In genomic region chr2:233711312-233712008, GRCh38 we compare ENCODE assay signal across 9 cellular contexts. TPM values are rescaled to one million over a fixed set of nuclear protein-coding genes. Genes with fewer than 3 reads are reported as not detected.
A peak's percentile ranks its signal among the peaks of the same experiment; 100 is the strongest.
DNase-seq lines count a peak whose midpoint lies in the region; ATAC-seq lines count a peak whose summit lies in the region.
"Had no signal": no experiment of that assay in that cellular context is flagged by ENCODE, and none has a peak within 500 bp of the region (broad histone marks: within the 10 kb centered on the region; RNA-seq: fewer than 3 reads in every experiment).

No MANE protein-coding gene starts in this region.

- H3K27me3 Mint-ChIP-seq in activated CD4-positive, alpha-beta memory T cell treated with anti-CD3 and anti-CD28 coated beads for 36 hours: peaks cover 29% of the 10 kb centered on the region

- DNase-seq in DMS114 treated with DMSO at 0.1 percent for 48 hours (lab: John Stamatoyannopoulos, UW; ENCODE audit: unreplicated experiment): peak; percentile 28
- DNase-seq in NCI-H526 (lab: John Stamatoyannopoulos, UW): peak; percentile 36 to 75
- peak; percentile 75 for DNase-seq in activated CD4-positive, alpha-beta memory T cell treated with anti-CD3 and anti-CD28 coated beads for 36 hours
- peak; percentile 84 for DNase-seq in ecto neural progenitor cell (ENCODE audit: low spot score)
- peak; percentile 78 for DNase-seq in medulla oblongata (ENCODE audit: extremely low spot score)
- peak; percentile 37 for DNase-seq in stimulated activated CD8-positive, alpha-beta memory T cell treated with anti-CD3 and anti-CD28 coated beads, Interleukin-15, amount 100 ng/mL, for 24 hours (ENCODE audit: low read depth)

- intact Hi-C loops in activated CD4-positive, alpha-beta memory T cell treated with anti-CD3 and anti-CD28 coated beads for 36 hours (cut with micrococcal nuclease): loop anchor here (10.0 kb wide), 1 partner anchor 307 kb away; no protein-coding TSS in a partner anchor

- POLR2A ChIA-PET in activated CD4-positive, alpha-beta memory T cell treated with anti-CD3 and anti-CD28 coated beads for 36 hours (lab: Charles Lee): no interaction called here

- H3K9me3 Mint-ChIP-seq in activated CD4-positive, alpha-beta memory T cell treated with anti-CD3 and anti-CD28 coated beads for 36 hours: no peaks in the 10 kb centered on the region

- H3K36me3 Mint-ChIP-seq in activated CD4-positive, alpha-beta memory T cell treated with anti-CD3 and anti-CD28 coated beads for 36 hours: no peaks in the 10 kb centered on the region
- H3K36me3 Mint-ChIP-seq: activated naive CD8-positive, alpha-beta T cell had no signal

- H3K27ac Mint-ChIP-seq in activated CD4-positive, alpha-beta memory T cell treated with anti-CD3 and anti-CD28 coated beads for 36 hours: no peak overlapping the region
- H3K27ac Mint-ChIP-seq: activated naive CD8-positive, alpha-beta T cell had no signal

- no peaks in the 10 kb centered on the region for H3K4me1 Mint-ChIP-seq in activated CD4-positive, alpha-beta memory T cell treated with anti-CD3 and anti-CD28 coated beads for 36 hours (ENCODE audit: low read depth)

- H3K4me3 Mint-ChIP-seq in activated CD4-positive, alpha-beta memory T cell treated with anti-CD3 and anti-CD28 coated beads for 36 hours: no peak overlapping the region
- H3K4me3 Mint-ChIP-seq: activated naive CD8-positive, alpha-beta T cell had no signal

- ATAC-seq in HG02642 (IDR thresholded peaks at IDR 0.05; ENCODE audit: poor library complexity, unreplicated experiment): peak; percentile 68
- no peak for ATAC-seq in HG03025 (IDR thresholded peaks at IDR 0.05; ENCODE audit: low FRiP score, unreplicated experiment)

- CTCF ChIA-PET in activated CD4-positive, alpha-beta memory T cell treated with anti-CD3 and anti-CD28 coated beads for 36 hours (lab: Charles Lee): interaction anchor here (0.7 to 2.6 kb wide), 9 partner anchors 8 to 268 kb away, joined by 3 to 6 read pairs (median 3); partner anchors contain the start of gene UGT1A6

RNA-seq across cellular contexts. Expression of gene UGT1A5, which starts 1.2 kb away (rescaled TPM):
- not detected for total RNA-seq in activated CD4-positive, alpha-beta memory T cell treated with anti-CD3 and anti-CD28 coated beads for 36 hours

RNA-seq across cellular contexts. Expression of gene UGT1A4, which starts 7.1 kb away (rescaled TPM):
- total RNA-seq in activated CD4-positive, alpha-beta memory T cell treated with anti-CD3 and anti-CD28 coated beads for 36 hours: not detected

RNA-seq across cellular contexts. Expression of gene UGT1A3, which starts 17.4 kb away (rescaled TPM):
- total RNA-seq in activated CD4-positive, alpha-beta memory T cell treated with anti-CD3 and anti-CD28 coated beads for 36 hours: not detected

RNA-seq across cellular contexts. Expression of gene UGT1A6, which starts 18.8 kb away (rescaled TPM):
- not detected for total RNA-seq in activated CD4-positive, alpha-beta memory T cell treated with anti-CD3 and anti-CD28 coated beads for 36 hours

RNA-seq across cellular contexts. Expression of gene UGT1A7, which starts 29.8 kb away (rescaled TPM):
- not detected for total RNA-seq in activated CD4-positive, alpha-beta memory T cell treated with anti-CD3 and anti-CD28 coated beads for 36 hours

Comparison
In these comparisons a context has a peak if more than half of its experiments do, and no peak if none do; other contexts are left out.
1. DNase-seq: peak in every context shown above with its lines; median percentile 84 in ecto neural progenitor cell; 78 in medulla oblongata; 75 in activated CD4-positive, alpha-beta memory T cell treated with anti-CD3 and anti-CD28 coated beads for 36 hours; 56 in NCI-H526; 37 in stimulated activated CD8-positive, alpha-beta memory T cell treated with anti-CD3 and anti-CD28 coated beads, Interleukin-15, amount 100 ng/mL, for 24 hours; 28 in DMS114 treated with DMSO at 0.1 percent for 48 hours.